12 cellular contexts compared by ENCODE assay signal in genomic region chr1:109255097-109255651, GRCh38. TPM values are rescaled to one million over a fixed set of nuclear protein-coding genes. Genes with fewer than 3 reads are reported as not detected.
DNase-seq lines count a peak whose midpoint lies in the region; ATAC-seq, FAIRE-seq and TF ChIP-seq lines count a peak whose summit lies in the region.
"Had no signal": no experiment of that assay in that cellular context is flagged by ENCODE, and none has a peak within 500 bp of the region (broad histone marks: within the 10 kb centered on the region; RNA-seq: fewer than 3 reads in every experiment).

No MANE protein-coding gene starts in this region.

- H3K4me2 ChIP-seq in trophoblast cell (ENCODE audit: low read length), result no peak overlapping the region

- peaks cover 17% of the 10 kb centered on the region for H3K36me3 Mint-ChIP-seq in WTC11

- peak overlapping the region; percentile 28 for H3K4ac ChIP-seq in trophoblast cell (ENCODE audit: low read depth, low read length)

- no peak overlapping the region for H3K9ac ChIP-seq in trophoblast cell (ENCODE audit: low read length)

- H4K12ac ChIP-seq in trophoblast cell (ENCODE audit: low read depth, low read length), result peak overlapping the region; percentile 74

- H3K4me1 Mint-ChIP-seq in WTC11, result peaks cover 39% of the 10 kb centered on the region

- peak overlapping the region; percentile 84 for H2BK5ac ChIP-seq in trophoblast cell (ENCODE audit: low read depth, low read length, poor library complexity)

- H4K8ac ChIP-seq in trophoblast cell (ENCODE audit: low read depth, low read length), result peak overlapping the region; percentile 83

- peaks cover 9% of the 10 kb centered on the region for H3K9me3 ChIP-seq in trophoblast cell (ENCODE audit: insufficient read depth, low read depth, low read length)

- peaks cover 27% of the 10 kb centered on the region for H3K79me1 ChIP-seq in trophoblast cell (ENCODE audit: low read length)

- H3K9me3 Mint-ChIP-seq in WTC11, result peaks cover 8% of the 10 kb centered on the region; the same call in 1 of the 2 replicates

- TF ChIP-seq POLR2A in GM12892 (IDR thresholded peaks at IDR 0.05; ENCODE audit: low read depth, low read length), result no peak

- no peak overlapping the region for H3K23ac ChIP-seq in trophoblast cell (ENCODE audit: low read length)

- peaks cover 17% of the 10 kb centered on the region for H3K79me2 ChIP-seq in trophoblast cell (ENCODE audit: control insufficient read depth, insufficient read depth, low read length, poor library complexity)

- FAIRE-seq in GM12892 (lab: Jason Lieb, UNC), result no peak
- FAIRE-seq: GM12878 had no signal

- peak overlapping the region; percentile 8; the same call in 1 of the 2 replicates for H3K27ac Mint-ChIP-seq in WTC11

- H2BK120ac ChIP-seq in trophoblast cell (ENCODE audit: insufficient read depth, low read length, poor library complexity), result peak overlapping the region; percentile 97

- CTCF ChIA-PET in WTC11 (lab: Charles Lee), result interaction anchor here (0.8 to 6.0 kb wide), 17 partner anchors 9 to 278 kb away, joined by 3 to 109 read pairs (median 9); partner anchors contain the start of genes PSRC1 and SORT1

- ATAC-seq in WTC11 (peak; percentile 38), foreskin keratinocyte (no peak)
- ATAC-seq: GM12878 had no signal

- peak overlapping the region; percentile 94 for H4K91ac ChIP-seq in trophoblast cell (ENCODE audit: low read depth, low read length)

- DNase-seq in GM12892 (ENCODE audit: insufficient read length), result peak; percentile 15
- no peak for DNase-seq in WTC11 (ENCODE audit: low spot score)
- DNase-seq in foreskin keratinocyte, result no peak
- no peak for DNase-seq in trophoblast cell
- no peak for DNase-seq in epidermal melanocyte (ENCODE audit: insufficient read length, low spot score)
- DNase-seq in GM19238 (ENCODE audit: insufficient read length, low spot score), result no peak
- DNase-seq in dedifferentiated amniotic fluid mesenchymal stem cell (ENCODE audit: extremely low spot score), result no peak
- DNase-seq in Ammon's horn (ENCODE audit: low spot score), result no peak
- DNase-seq: effector CD8-positive, alpha-beta T cell; NK-92 treated with Interleukin-12 subunit alpha and Interleukin-12 subunit beta, amount 100 ng/mL, for 24 hours had no signal

- peak overlapping the region; percentile 65 for H3K14ac ChIP-seq in trophoblast cell (ENCODE audit: low read length)

- H3K27me3 ChIP-seq in foreskin keratinocyte (no peaks in the 10 kb centered on the region), trophoblast cell (ENCODE audit: insufficient read depth, low read length) (no peaks in the 10 kb centered on the region)

- TF ChIP-seq CTCF in WTC11 (IDR thresholded peaks at IDR 0.05) (no peak), foreskin keratinocyte (conservative IDR thresholded peaks at IDR 0.05) (peak; percentile 46)

- H3K27ac ChIP-seq in foreskin keratinocyte, result no peak overlapping the region
- H3K27ac ChIP-seq in trophoblast cell (ENCODE audit: low read depth, low read length), result peak overlapping the region; percentile 97

- peaks cover 28% of the 10 kb centered on the region for H3K4me1 ChIP-seq in foreskin keratinocyte
- H3K4me1 ChIP-seq in trophoblast cell (ENCODE audit: control insufficient read depth in 1 of 2, insufficient read depth in 2 of 2, low read length in 2 of 2), result peaks cover 41 to 43% of the 10 kb centered on the region in 2 experiments

- peak overlapping the region; percentile 23 for H2AFZ ChIP-seq in trophoblast cell (ENCODE audit: insufficient read depth, low read length, poor library complexity)

- H3K18ac ChIP-seq in trophoblast cell (ENCODE audit: low read length), result peak overlapping the region; percentile 86

- no CpG with 5 or more reads among the region's 15 CpGs for WGBS in trophoblast cell (ENCODE audit: extremely low coverage, insufficient coverage, insufficient read length)

- H2BK12ac ChIP-seq in trophoblast cell (ENCODE audit: low read length), result peak overlapping the region; percentile 91

- H3K4me3 ChIP-seq in trophoblast cell (ENCODE audit: low read depth, low read length), result no peak overlapping the region
- H3K4me3 ChIP-seq: GM12878 had no signal

- peak overlapping the region; percentile 97 for H2AK5ac ChIP-seq in trophoblast cell (ENCODE audit: low read length)

- peaks cover 27 to 31% of the 10 kb centered on the region in 2 experiments for H3K36me3 ChIP-seq in trophoblast cell (ENCODE audit: control insufficient read depth in 1 of 2, insufficient read depth in 2 of 2, low read length in 2 of 2)

- H3K27me3 Mint-ChIP-seq in WTC11 (ENCODE audit: low read depth), result peaks cover 14% of the 10 kb centered on the region

- POLR2A ChIA-PET in WTC11 (lab: Charles Lee), result interaction anchor here (1.4 to 2.7 kb wide), 2 partner anchors 16 to 41 kb away, joined by 3 to 14 read pairs; partner anchors contain the start of gene SARS1

- peak overlapping the region; percentile 12; the same call in 1 of the 2 replicates for H3K4me3 Mint-ChIP-seq in WTC11

TF ChIP-seq in WTC11, 78 proteins besides CTCF, POLR2A, EP300 and RAD21:
- TF ChIP-seq ETV6 (CRISPR knock-in tag; IDR thresholded peaks at IDR 0.05), result 0 out of 2 replicates have a peak, but pooled peaks have one; percentile 32
- no peak for TF ChIP-seq GRHL2 (CRISPR knock-in tag; IDR thresholded peaks at IDR 0.05; ENCODE audit: insufficient replicate concordance, severe bottlenecking)

RNA-seq across cellular contexts. Expression of gene CELSR2, which starts 5.8 kb away (rescaled TPM):
- polyA plus RNA-seq in GM12892 (2012; ENCODE audit: missing spikeins), result 0.25 TPM
- total RNA-seq in WTC11 (2021), result 26.8 to 31.3 TPM (median 28.2 TPM) in 3 replicates
- 14.1 and 16.0 TPM in 2 replicates for total RNA-seq in foreskin keratinocyte
- polyA plus RNA-seq in foreskin keratinocyte, result 7.9 and 8.1 TPM in 2 replicates
- 18.9 and 19.5 TPM in 2 replicates for polyA plus RNA-seq in trophoblast cell (2013)

RNA-seq across cellular contexts. Expression of gene PSRC1, which starts 27.8 kb away (rescaled TPM):
- polyA plus RNA-seq in GM12892 (2012; ENCODE audit: missing spikeins), result 2.4 TPM
- total RNA-seq in WTC11 (2021), result 56.9 to 68.4 TPM (median 64.1 TPM) in 3 replicates
- total RNA-seq in foreskin keratinocyte, result 26.6 and 33.5 TPM in 2 replicates
- polyA plus RNA-seq in foreskin keratinocyte, result 24.0 and 33.7 TPM in 2 replicates
- polyA plus RNA-seq in trophoblast cell (2013), result 91.9 and 95.6 TPM in 2 replicates

RNA-seq across cellular contexts. Expression of gene SARS1, which starts 41.5 kb away (rescaled TPM):
- 87.9 TPM for polyA plus RNA-seq in GM12892 (2012; ENCODE audit: missing spikeins)
- total RNA-seq in WTC11 (2021), result 126 to 149 TPM (median 129 TPM) in 3 replicates
- total RNA-seq in foreskin keratinocyte, result 225 and 279 TPM in 2 replicates
- polyA plus RNA-seq in foreskin keratinocyte, result 189 and 238 TPM in 2 replicates
- polyA plus RNA-seq in trophoblast cell (2013), result 192 and 196 TPM in 2 replicates

RNA-seq across cellular contexts. Expression of gene MYBPHL, which starts 51.6 kb away (rescaled TPM):
- not detected for polyA plus RNA-seq in GM12892 (2012; ENCODE audit: missing spikeins)
- 0.23 to 1.2 TPM (median 0.94 TPM) in 3 replicates for total RNA-seq in WTC11 (2021)
- 1.1 and 1.2 TPM in 2 replicates for total RNA-seq in foreskin keratinocyte
- 1.7 TPM in 2 replicates for polyA plus RNA-seq in foreskin keratinocyte
- 0.97 and 1.1 TPM in 2 replicates for polyA plus RNA-seq in trophoblast cell (2013)
- total RNA-seq: GM12878, pulmonary artery endothelial cell had no signal
